Comparison of ENCODE assay signal across 1 cellular context in the genomic region with DNA sequence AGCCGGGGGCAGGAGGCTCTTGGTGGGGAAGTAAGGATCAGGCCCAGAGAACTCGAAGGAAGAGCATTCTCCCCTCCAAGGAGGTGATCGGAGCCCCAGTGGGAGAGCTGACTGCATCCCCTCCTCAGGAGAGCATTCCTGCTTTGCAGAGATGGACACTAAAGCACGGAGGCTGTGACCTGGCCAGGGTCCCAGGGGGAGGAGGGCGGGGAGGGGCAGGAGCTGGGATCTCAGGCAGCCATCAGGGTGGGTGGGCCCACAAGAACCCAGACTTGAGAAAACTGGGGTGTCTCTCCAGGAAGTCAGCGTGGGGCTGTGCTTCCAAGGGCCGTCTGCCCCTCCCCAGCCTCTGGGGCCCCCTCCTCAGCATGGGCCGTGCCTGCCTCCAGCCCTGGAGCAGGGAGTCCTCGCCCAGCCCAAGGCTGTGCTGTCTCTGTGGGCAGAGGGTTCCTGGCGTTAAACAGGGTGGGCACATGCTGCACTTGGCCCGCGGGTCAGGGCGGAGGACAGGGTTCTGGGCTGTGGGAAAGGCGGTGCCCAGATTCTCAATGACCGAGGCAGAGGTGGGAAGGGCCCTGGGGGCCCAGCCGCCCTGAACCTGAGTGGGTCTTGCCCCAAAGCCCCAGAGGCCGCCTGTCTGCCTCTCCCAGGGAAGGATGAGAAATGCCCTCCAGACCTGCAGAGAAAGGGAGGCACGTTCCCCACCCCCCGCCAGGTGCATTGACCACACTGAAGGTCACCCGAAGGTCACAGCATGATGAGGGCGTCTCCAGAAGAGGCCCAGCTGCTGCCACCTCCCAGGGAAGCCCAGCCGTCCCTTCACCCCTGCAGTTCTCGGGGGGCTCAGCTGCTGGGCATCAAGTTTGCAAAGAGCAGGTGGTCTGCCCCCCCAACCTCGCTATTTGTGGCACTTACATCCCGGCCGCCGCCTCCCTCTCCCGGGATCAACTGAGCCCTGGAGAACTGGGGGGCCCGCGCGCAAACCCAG.
TF ChIP-seq lines count a peak whose summit lies in the region.

No MANE protein-coding gene starts in this region.

TF ChIP-seq in H1, 55 proteins besides CTCF, POLR2A, EP300 and RAD21:
- TF ChIP-seq PHF8 (conservative IDR thresholded peaks at IDR 0.05; ENCODE audit: low read depth, low read length) = no peak
- TF ChIP-seq, protein P1, sequence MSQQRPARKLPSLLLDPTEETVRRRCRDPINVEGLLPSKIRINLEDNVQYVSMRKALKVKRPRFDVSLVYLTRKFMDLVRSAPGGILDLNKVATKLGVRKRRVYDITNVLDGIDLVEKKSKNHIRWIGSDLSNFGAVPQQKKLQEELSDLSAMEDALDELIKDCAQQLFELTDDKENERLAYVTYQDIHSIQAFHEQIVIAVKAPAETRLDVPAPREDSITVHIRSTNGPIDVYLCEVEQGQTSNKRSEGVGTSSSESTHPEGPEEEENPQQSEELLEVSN (IDR thresholded peaks at IDR 0.05) = 0 out of 2 replicates have a peak, but pooled peaks have one; percentile 17
